ENCODE assay signal across 26 cellular contexts in genomic region chr3:162641869-162642350, GRCh38.
"Had no signal": no experiment of that assay in that cellular context is flagged by ENCODE, and none has a peak within 500 bp of the region (broad histone marks: within the 10 kb centered on the region; RNA-seq: fewer than 3 reads in every experiment).

No MANE protein-coding gene starts in this region.

- H3K27ac ChIP-seq: coronary artery, dorsolateral prefrontal cortex, heart left ventricle, ovary, right lobe of liver, skin epidermis, thoracic aorta, uterus had no signal

- H3K27me3 ChIP-seq: dorsolateral prefrontal cortex, heart left ventricle, ovary, right lobe of liver, uterus had no signal

- H3K4me1 ChIP-seq: heart left ventricle, right lobe of liver, uterus had no signal

- ATAC-seq: heart left ventricle; naive thymus-derived CD4-positive, alpha-beta T cell; right lobe of liver; stimulated activated effector memory CD8-positive, alpha-beta T cell treated with anti-CD3 and anti-CD28 coated beads, Interleukin-12 subunit alpha, Interleukin-12 subunit beta, amount 100 ng/mL, for 72 hours had no signal

- H3K36me3 ChIP-seq: heart left ventricle, ovary, right lobe of liver, thoracic aorta, uterus had no signal

- H3K4me3 ChIP-seq: coronary artery, dorsolateral prefrontal cortex, heart left ventricle, ovary, right lobe of liver, skin epidermis, thoracic aorta, uterus had no signal

- DNase-seq: activated CD4-positive, alpha-beta memory T cell treated with anti-CD3 and anti-CD28 coated beads, Interleukin-2, amount 10 ng/mL, durations not matched to agents 7 days and 5 days; activated CD4-positive, alpha-beta T cell treated with anti-CD3 and anti-CD28 coated beads, Interleukin-2, amount 10 ng/mL, durations not matched to agents 7 days and 5 days; activated CD4-positive, CD25-positive, alpha-beta regulatory T cell treated with anti-CD3 and anti-CD28 coated beads, Interleukin-2, amount 50 U/mL, for 72 hours; activated CD8-positive, alpha-beta memory T cell treated with anti-CD3 and anti-CD28 coated beads, Interleukin-2, amount 50 U/mL, for 48 hours; activated gamma-delta T cell; activated naive CD4-positive, alpha-beta T cell treated with anti-CD3 and anti-CD28 coated beads, Interleukin-2, amount 50 U/mL, for 16 hours; activated T-cell treated with anti-CD3 and anti-CD28 coated beads, Interleukin-2, amount 50 U/mL, for 24 hours; amygdala; cerebellar nuclear complex; dorsolateral prefrontal cortex; effector memory CD4-positive, alpha-beta T cell; heart left ventricle; hypothalamus; immature natural killer cell; midbrain; naive thymus-derived CD4-positive, alpha-beta T cell; ovary; right lobe of liver; stimulated activated CD4-positive, alpha-beta T cell treated with anti-CD3 and anti-CD28 coated beads, Interleukin-12 subunit alpha, Interleukin-12 subunit beta, amount 100 ng/mL, for 4 hours; stimulated activated CD4-positive, alpha-beta T cell treated with anti-CD3 and anti-CD28 coated beads, Interleukin-4, amount 100 ng/mL, for 1 hour; T-helper 9 cell; uterus had no signal

- H3K9me3 ChIP-seq: ovary, right lobe of liver, thoracic aorta, uterus had no signal
